ENCODE assay signal across 22 cellular contexts in genomic region chr16:24819462-24820040, GRCh38. TPM values are rescaled to one million over a fixed set of nuclear protein-coding genes. Genes with fewer than 3 reads are reported as not detected.
DNase-seq lines count a peak whose midpoint lies in the region; ATAC-seq and TF ChIP-seq lines count a peak whose summit lies in the region.
"Had no signal": no experiment of that assay in that cellular context is flagged by ENCODE, and none has a peak within 500 bp of the region (broad histone marks: within the 10 kb centered on the region; RNA-seq: fewer than 3 reads in every experiment).

No MANE protein-coding gene starts in this region.

- H3K27ac ChIP-seq in thoracic aorta = peak overlapping the region; percentile 12 to 37
- H3K27ac ChIP-seq: left ventricle myocardium inferior, parathyroid adenoma had no signal

- peaks cover 38% of the 10 kb centered on the region for H3K36me3 Mint-ChIP-seq in activated CD8-positive, alpha-beta T cell treated with anti-CD3 and anti-CD28 coated beads for 36 hours (ENCODE audit: low read depth)
- H3K36me3 Mint-ChIP-seq in activated CD8-positive, alpha-beta T cell treated with anti-CD3 and anti-CD28 coated beads, Interleukin-2, amount 10 ng/mL, durations not matched to agents 7 days and 5 days (ENCODE audit: low read depth) = peaks cover 51% of the 10 kb centered on the region
- peaks cover 100% of the 10 kb centered on the region for H3K36me3 Mint-ChIP-seq in activated T-helper 17 cell treated with anti-CD3 and anti-CD28 coated beads, Interleukin-2, amount 50 U/mL, for 72 hours (ENCODE audit: low read depth)

- TF ChIP-seq CTCF in activated CD8-positive, alpha-beta T cell treated with anti-CD3 and anti-CD28 coated beads for 36 hours (IDR thresholded peaks at IDR 0.05) = no peak
- TF ChIP-seq CTCF in thoracic aorta (IDR thresholded peaks at IDR 0.05) (no peak), BE2C (IDR thresholded peaks at IDR 0.05; ENCODE audit: low read depth, low read length) (no peak)

- H3K36me3 ChIP-seq in thoracic aorta (peaks cover 79% of the 10 kb centered on the region), BE2C (peaks cover 78% of the 10 kb centered on the region), H7 (replicated peaks; ENCODE audit: control insufficient read depth, insufficient read depth, low read length) (peaks cover 71% of the 10 kb centered on the region)

- H3K27ac Mint-ChIP-seq in activated CD8-positive, alpha-beta T cell treated with anti-CD3 and anti-CD28 coated beads for 36 hours = peak overlapping the region; percentile 40
- no peak overlapping the region for H3K27ac Mint-ChIP-seq in activated CD8-positive, alpha-beta T cell treated with anti-CD3 and anti-CD28 coated beads, Interleukin-2, amount 10 ng/mL, durations not matched to agents 7 days and 5 days
- peak overlapping the region; percentile 47 for H3K27ac Mint-ChIP-seq in activated T-helper 17 cell treated with anti-CD3 and anti-CD28 coated beads, Interleukin-2, amount 50 U/mL, for 72 hours
- H3K27ac Mint-ChIP-seq: T-helper 1 cell treated with Interleukin-12 subunit alpha and Interleukin-12 subunit beta and Interleukin-4 antibody, amounts not matched to agents 30 μg/mL and 1 μg/mL, for 36 hours had no signal

- H3K4me1 ChIP-seq in thoracic aorta (ENCODE audit: control insufficient read depth in 1 of 2, low read depth in 2 of 2) = peaks cover 0 to 5% of the 10 kb centered on the region in 2 donors
- no peaks in the 10 kb centered on the region for H3K4me1 ChIP-seq in BE2C
- H3K4me1 ChIP-seq: parathyroid adenoma had no signal

- POLR2A ChIA-PET in activated CD8-positive, alpha-beta T cell treated with anti-CD3 and anti-CD28 coated beads for 36 hours (lab: Charles Lee) = interaction anchor here (0.7 kb wide), 1 partner anchor 156 kb away, joined by 3 read pairs; no protein-coding TSS in a partner anchor
- POLR2A ChIA-PET in activated CD8-positive, alpha-beta T cell treated with anti-CD3 and anti-CD28 coated beads, Interleukin-2, amount 10 ng/mL, durations not matched to agents 7 days and 5 days (lab: Charles Lee) = no interaction called here

- no peaks in the 10 kb centered on the region for H3K27me3 Mint-ChIP-seq in activated CD8-positive, alpha-beta T cell treated with anti-CD3 and anti-CD28 coated beads for 36 hours
- H3K27me3 Mint-ChIP-seq in activated CD8-positive, alpha-beta T cell treated with anti-CD3 and anti-CD28 coated beads, Interleukin-2, amount 10 ng/mL, durations not matched to agents 7 days and 5 days (ENCODE audit: low read depth) = no peaks in the 10 kb centered on the region
- H3K27me3 Mint-ChIP-seq in activated T-helper 17 cell treated with anti-CD3 and anti-CD28 coated beads, Interleukin-2, amount 50 U/mL, for 72 hours = no peaks in the 10 kb centered on the region

- H3K4me1 Mint-ChIP-seq in activated CD8-positive, alpha-beta T cell treated with anti-CD3 and anti-CD28 coated beads for 36 hours (ENCODE audit: low read depth) = no peaks in the 10 kb centered on the region
- H3K4me1 Mint-ChIP-seq in activated CD8-positive, alpha-beta T cell treated with anti-CD3 and anti-CD28 coated beads, Interleukin-2, amount 10 ng/mL, durations not matched to agents 7 days and 5 days (ENCODE audit: low read depth) = peaks cover 8% of the 10 kb centered on the region
- H3K4me1 Mint-ChIP-seq in activated T-helper 17 cell treated with anti-CD3 and anti-CD28 coated beads, Interleukin-2, amount 50 U/mL, for 72 hours = no peaks in the 10 kb centered on the region

- DNase-seq in activated CD8-positive, alpha-beta T cell treated with anti-CD3 and anti-CD28 coated beads for 36 hours = no peak
- no peak for DNase-seq in activated CD8-positive, alpha-beta T cell treated with anti-CD3 and anti-CD28 coated beads, Interleukin-2, amount 10 ng/mL, durations not matched to agents 7 days and 5 days
- DNase-seq in fibroblast of peridontal ligament (ENCODE audit: extremely low read depth) (peak; percentile 69), thoracic aorta (ENCODE audit: low spot score) (no peak), BE2C (no peak), AML-193 (lab: John Stamatoyannopoulos, UW) (no peak), H7 (no peak)
- DNase-seq: activated CD4-positive, CD25-positive, alpha-beta regulatory T cell; activated CD8-positive, alpha-beta memory T cell treated with anti-CD3 and anti-CD28 coated beads, Interleukin-2, amount 50 U/mL, for 4 hours; activated naive CD4-positive, alpha-beta T cell treated with anti-CD3 and anti-CD28 coated beads, Interleukin-2, amount 50 U/mL, for 16 hours; left ventricle myocardium inferior; NCI-H146; NCI-H446 treated with DMSO at 0.1 percent for 48 hours; Right ventricle myocardium superior had no signal

- H3K4me3 Mint-ChIP-seq in activated CD8-positive, alpha-beta T cell treated with anti-CD3 and anti-CD28 coated beads for 36 hours = no peak overlapping the region
- H3K4me3 Mint-ChIP-seq in activated CD8-positive, alpha-beta T cell treated with anti-CD3 and anti-CD28 coated beads, Interleukin-2, amount 10 ng/mL, durations not matched to agents 7 days and 5 days = no peak overlapping the region
- no peak overlapping the region for H3K4me3 Mint-ChIP-seq in activated T-helper 17 cell treated with anti-CD3 and anti-CD28 coated beads, Interleukin-2, amount 50 U/mL, for 72 hours
- H3K4me3 Mint-ChIP-seq: T-helper 1 cell treated with Interleukin-12 subunit alpha and Interleukin-12 subunit beta and Interleukin-4 antibody, amounts not matched to agents 30 μg/mL and 1 μg/mL, for 36 hours had no signal

- CTCF ChIA-PET in activated CD8-positive, alpha-beta T cell treated with anti-CD3 and anti-CD28 coated beads for 36 hours (lab: Charles Lee) = no interaction called here
- CTCF ChIA-PET in activated CD8-positive, alpha-beta T cell treated with anti-CD3 and anti-CD28 coated beads, Interleukin-2, amount 10 ng/mL, durations not matched to agents 7 days and 5 days (lab: Charles Lee) = no interaction called here

- H3K4me3 ChIP-seq in thoracic aorta = no peak overlapping the region
- no peak overlapping the region for H3K4me3 ChIP-seq in BE2C (ENCODE audit: low read depth, low read length)
- no peak overlapping the region for H3K4me3 ChIP-seq in H7 (ENCODE audit: insufficient read depth, low read depth, low read length)
- H3K4me3 ChIP-seq: left ventricle myocardium inferior, smooth muscle cell had no signal

- H3K27me3 ChIP-seq in thoracic aorta (replicated peaks; ENCODE audit: insufficient read depth) (no peaks in the 10 kb centered on the region), BE2C (no peaks in the 10 kb centered on the region), H7 (ENCODE audit: control insufficient read depth, insufficient read depth, low read length) (no peaks in the 10 kb centered on the region)

- intact Hi-C loops in activated CD8-positive, alpha-beta T cell treated with anti-CD3 and anti-CD28 coated beads for 36 hours (cut with micrococcal nuclease) = no loop called here

- no peak for ATAC-seq in activated CD8-positive, alpha-beta T cell treated with anti-CD3 and anti-CD28 coated beads for 36 hours
- no peak for ATAC-seq in activated CD8-positive, alpha-beta T cell treated with anti-CD3 and anti-CD28 coated beads, Interleukin-2, amount 10 ng/mL, durations not matched to agents 7 days and 5 days
- ATAC-seq in activated T-helper 17 cell treated with anti-CD3 and anti-CD28 coated beads, Interleukin-2, amount 50 U/mL, for 72 hours (replicated peaks) = no peak
- no peak for ATAC-seq in thoracic aorta (ENCODE audit: insufficient number of reproducible peaks, low FRiP score, low read depth)

- H3K9me3 Mint-ChIP-seq in activated CD8-positive, alpha-beta T cell treated with anti-CD3 and anti-CD28 coated beads for 36 hours = no peaks in the 10 kb centered on the region
- no peaks in the 10 kb centered on the region for H3K9me3 Mint-ChIP-seq in activated CD8-positive, alpha-beta T cell treated with anti-CD3 and anti-CD28 coated beads, Interleukin-2, amount 10 ng/mL, durations not matched to agents 7 days and 5 days (ENCODE audit: insufficient read depth)
- H3K9me3 Mint-ChIP-seq in activated T-helper 17 cell treated with anti-CD3 and anti-CD28 coated beads, Interleukin-2, amount 50 U/mL, for 72 hours = no peaks in the 10 kb centered on the region
- H3K9me3 Mint-ChIP-seq: T-helper 1 cell treated with Interleukin-12 subunit alpha and Interleukin-12 subunit beta and Interleukin-4 antibody, amounts not matched to agents 30 μg/mL and 1 μg/mL, for 36 hours had no signal

- H3K9me3 ChIP-seq in thoracic aorta (no peaks in the 10 kb centered on the region), BE2C (no peaks in the 10 kb centered on the region)
- H3K9me3 ChIP-seq: left ventricle myocardium inferior had no signal

RNA-seq across cellular contexts. Expression of gene SLC5A11, which starts 26.2 kb away (rescaled TPM):
- under 1 TPM; 0.18 to 0.78 TPM for total RNA-seq in activated CD8-positive, alpha-beta T cell treated with anti-CD3 and anti-CD28 coated beads for 36 hours
- under 1 TPM in 1 of 2 experiments, not detected in 1; 0.44 TPM for total RNA-seq in activated CD8-positive, alpha-beta T cell treated with anti-CD3 and anti-CD28 coated beads, Interleukin-2, amount 10 ng/mL, durations not matched to agents 7 days and 5 days
- not detected for total RNA-seq in activated T-helper 17 cell treated with anti-CD3 and anti-CD28 coated beads, Interleukin-2, amount 50 U/mL, for 72 hours
- total RNA-seq in thoracic aorta = 10 to 100 TPM in 1 of 2 donors, not detected in 1; 17.7 TPM
- not detected for polyA plus RNA-seq in BE2C (2012; ENCODE audit: insufficient read depth, insufficient read length, low read depth)
- total RNA-seq in H7 (2014; rRNA removed; shearing (Covaris generic)) = not detected in 2 replicates
- total RNA-seq: A673, cardiac septum, frontal cortex, Right ventricle myocardium superior, smooth muscle cell, urinary bladder had no signal
- polyA plus RNA-seq: smooth muscle cell had no signal
